11 cellular contexts compared by ENCODE assay signal in genomic region chr10:114507449-114507848, GRCh38.
DNase-seq lines count a peak whose midpoint lies in the region; ATAC-seq lines count a peak whose summit lies in the region.
"Had no signal": no experiment of that assay in that cellular context is flagged by ENCODE, and none has a peak within 500 bp of the region (broad histone marks: within the 10 kb centered on the region; RNA-seq: fewer than 3 reads in every experiment).

No MANE protein-coding gene starts in this region.

- peak overlapping the region in 1 of 2 experiments; percentile 67 for H3K18ac ChIP-seq in mesenchymal stem cell (ENCODE audit: low read depth in 1 of 2, low read length in 2 of 2)

- H3K4me2 ChIP-seq in mesenchymal stem cell (ENCODE audit: low read length, poor library complexity, severe bottlenecking) = no peak overlapping the region

- H3K9me3 ChIP-seq in muscle layer of duodenum (ENCODE audit: control insufficient read depth in 1 of 2, low read length in 2 of 2) = no peaks in the 10 kb centered on the region
- H3K9me3 ChIP-seq in mesenchymal stem cell (ENCODE audit: control insufficient read depth, low read length) = no peaks in the 10 kb centered on the region

- no peak overlapping the region for H3K9ac ChIP-seq in mesenchymal stem cell (ENCODE audit: low read length)

- H4K8ac ChIP-seq in mesenchymal stem cell (ENCODE audit: low read length) = no peak overlapping the region

- no peak for DNase-seq in activated naive CD4-positive, alpha-beta T cell (lab: John Stamatoyannopoulos, UW)
- DNase-seq in dermis blood vessel endothelial cell (peak; percentile 66), mesenchymal stem cell (no peak), SK-N-DZ (ENCODE audit: low spot score) (no peak), CD1c-positive myeloid dendritic cell (ENCODE audit: extremely low spot score) (no peak)
- DNase-seq in activated CD8-positive, alpha-beta memory T cell treated with anti-CD3 and anti-CD28 coated beads, Interleukin-2, amount 10 ng/mL, durations not matched to agents 7 days and 5 days = no peak
- DNase-seq: posterior cingulate gyrus had no signal

- peak overlapping the region; percentile 87 for H3K27ac Mint-ChIP-seq in activated naive CD4-positive, alpha-beta T cell treated with anti-CD3 and anti-CD28 coated beads, Interleukin-2, amount 50 U/mL, for 24 hours
- no peak overlapping the region for H3K27ac Mint-ChIP-seq in activated CD8-positive, alpha-beta memory T cell treated with anti-CD3 and anti-CD28 coated beads, Interleukin-2, amount 10 ng/mL, durations not matched to agents 7 days and 5 days
- H3K27ac Mint-ChIP-seq: stimulated activated naive CD8-positive, alpha-beta T cell treated with anti-CD3 and anti-CD28 coated beads, Interleukin-15, Interleukin-2, amounts not matched to agents 100 ng/mL and 50 ng/mL, for 24 hours; T-helper 1 cell treated with Interleukin-12 subunit alpha and Interleukin-12 subunit beta and Interleukin-4 antibody, amounts not matched to agents 30 μg/mL and 1 μg/mL, for 36 hours had no signal

- H3K36me3 Mint-ChIP-seq in activated naive CD4-positive, alpha-beta T cell treated with anti-CD3 and anti-CD28 coated beads, Interleukin-2, amount 50 U/mL, for 24 hours = peaks cover 24% of the 10 kb centered on the region
- H3K36me3 Mint-ChIP-seq in activated CD8-positive, alpha-beta memory T cell treated with anti-CD3 and anti-CD28 coated beads, Interleukin-2, amount 10 ng/mL, durations not matched to agents 7 days and 5 days = peaks cover 22% of the 10 kb centered on the region

- no peak overlapping the region for H3K4ac ChIP-seq in mesenchymal stem cell (ENCODE audit: low read depth in 1 of 2, low read length in 2 of 2)

- no peak overlapping the region for H4K91ac ChIP-seq in mesenchymal stem cell (ENCODE audit: low read length)

- ATAC-seq in activated CD8-positive, alpha-beta memory T cell treated with anti-CD3 and anti-CD28 coated beads, Interleukin-2, amount 10 ng/mL, durations not matched to agents 7 days and 5 days = no peak

- H2BK12ac ChIP-seq in mesenchymal stem cell (ENCODE audit: low read length in 2 of 2) = peak overlapping the region in 1 of 2 experiments; percentile 33

- H3K4me3 Mint-ChIP-seq in activated naive CD4-positive, alpha-beta T cell treated with anti-CD3 and anti-CD28 coated beads, Interleukin-2, amount 50 U/mL, for 24 hours = peak overlapping the region; percentile 34
- H3K4me3 Mint-ChIP-seq in activated CD8-positive, alpha-beta memory T cell treated with anti-CD3 and anti-CD28 coated beads, Interleukin-2, amount 10 ng/mL, durations not matched to agents 7 days and 5 days = no peak overlapping the region
- H3K4me3 Mint-ChIP-seq: stimulated activated naive CD8-positive, alpha-beta T cell treated with anti-CD3 and anti-CD28 coated beads, Interleukin-15, Interleukin-2, amounts not matched to agents 100 ng/mL and 50 ng/mL, for 24 hours; T-helper 1 cell treated with Interleukin-12 subunit alpha and Interleukin-12 subunit beta and Interleukin-4 antibody, amounts not matched to agents 30 μg/mL and 1 μg/mL, for 36 hours had no signal

- peak overlapping the region in 1 of 2 experiments; percentile 66 for H3K14ac ChIP-seq in mesenchymal stem cell (ENCODE audit: low read length in 2 of 2)

- H3K36me3 ChIP-seq in muscle layer of duodenum (ENCODE audit: control insufficient read depth in 1 of 2, insufficient read depth in 2 of 2, low read length in 2 of 2) (no peaks in the 10 kb centered on the region), mesenchymal stem cell (ENCODE audit: control insufficient read depth in 1 of 2, insufficient read depth in 2 of 2, low read depth in 1 of 2, low read length in 2 of 2) (peaks cover 0 to 3% of the 10 kb centered on the region in 2 experiments)

- peak overlapping the region; percentile 64 for H3K27ac ChIP-seq in muscle layer of duodenum (ENCODE audit: low read length)
- H3K27ac ChIP-seq in mesenchymal stem cell (ENCODE audit: low read length, poor library complexity, severe bottlenecking) = no peak overlapping the region

- H2BK120ac ChIP-seq in mesenchymal stem cell (ENCODE audit: low read depth, low read length) = no peak overlapping the region

- no peak overlapping the region for H2AFZ ChIP-seq in mesenchymal stem cell (ENCODE audit: low read depth, low read length)

- no peak overlapping the region for H3K4me3 ChIP-seq in muscle layer of duodenum (ENCODE audit: low read depth in 1 of 2, low read length in 2 of 2)
- no peak overlapping the region for H3K4me3 ChIP-seq in mesenchymal stem cell (ENCODE audit: insufficient read depth in 1 of 2, low read depth in 1 of 2, low read length in 2 of 2)

- H2AK5ac ChIP-seq in mesenchymal stem cell (ENCODE audit: low read length, severe bottlenecking) = no peak overlapping the region

- no peak overlapping the region for H2BK15ac ChIP-seq in mesenchymal stem cell (ENCODE audit: low read depth, poor library complexity, severe bottlenecking)

- no peaks in the 10 kb centered on the region for H3K9me3 Mint-ChIP-seq in activated naive CD4-positive, alpha-beta T cell treated with anti-CD3 and anti-CD28 coated beads, Interleukin-2, amount 50 U/mL, for 24 hours
- no peaks in the 10 kb centered on the region for H3K9me3 Mint-ChIP-seq in activated CD8-positive, alpha-beta memory T cell treated with anti-CD3 and anti-CD28 coated beads, Interleukin-2, amount 10 ng/mL, durations not matched to agents 7 days and 5 days (ENCODE audit: low read depth)
- H3K9me3 Mint-ChIP-seq: T-helper 1 cell treated with Interleukin-12 subunit alpha and Interleukin-12 subunit beta and Interleukin-4 antibody, amounts not matched to agents 30 μg/mL and 1 μg/mL, for 36 hours had no signal

- WGBS in mesenchymal stem cell = 84% methylated on average over 4 of the region's 4 CpGs

- no peaks in the 10 kb centered on the region for H3K27me3 Mint-ChIP-seq in activated naive CD4-positive, alpha-beta T cell treated with anti-CD3 and anti-CD28 coated beads, Interleukin-2, amount 50 U/mL, for 24 hours
- H3K27me3 Mint-ChIP-seq in activated CD8-positive, alpha-beta memory T cell treated with anti-CD3 and anti-CD28 coated beads, Interleukin-2, amount 10 ng/mL, durations not matched to agents 7 days and 5 days = no peaks in the 10 kb centered on the region
- H3K27me3 Mint-ChIP-seq: stimulated activated naive CD8-positive, alpha-beta T cell treated with anti-CD3 and anti-CD28 coated beads, Interleukin-15, Interleukin-2, amounts not matched to agents 100 ng/mL and 50 ng/mL, for 24 hours had no signal

- H3K4me1 ChIP-seq in muscle layer of duodenum (ENCODE audit: control insufficient read depth in 1 of 2, insufficient read depth in 2 of 2, low read length in 2 of 2) (peaks cover 17 to 23% of the 10 kb centered on the region in 2 donors), mesenchymal stem cell (ENCODE audit: control insufficient read depth, insufficient read depth, low read depth, low read length) (peaks cover 4% of the 10 kb centered on the region)

- H3K4me1 Mint-ChIP-seq in activated naive CD4-positive, alpha-beta T cell treated with anti-CD3 and anti-CD28 coated beads, Interleukin-2, amount 50 U/mL, for 24 hours = peaks cover 94% of the 10 kb centered on the region
- H3K4me1 Mint-ChIP-seq in activated CD8-positive, alpha-beta memory T cell treated with anti-CD3 and anti-CD28 coated beads, Interleukin-2, amount 10 ng/mL, durations not matched to agents 7 days and 5 days = peaks cover 30% of the 10 kb centered on the region

- H3K23ac ChIP-seq in mesenchymal stem cell (ENCODE audit: low read length in 2 of 2) = no peak overlapping the region

- peaks cover 6% of the 10 kb centered on the region for H3K79me1 ChIP-seq in mesenchymal stem cell (replicated peaks; ENCODE audit: low read length, poor library complexity, severe bottlenecking)

- CTCF ChIA-PET in activated CD8-positive, alpha-beta memory T cell treated with anti-CD3 and anti-CD28 coated beads, Interleukin-2, amount 10 ng/mL, durations not matched to agents 7 days and 5 days (lab: Charles Lee) = interaction anchor here (1.1 kb wide), 1 partner anchor 13 kb away, joined by 3 read pairs; no protein-coding TSS in a partner anchor

- no peaks in the 10 kb centered on the region for H3K27me3 ChIP-seq in muscle layer of duodenum (ENCODE audit: low read depth, low read length)
- no peaks in the 10 kb centered on the region for H3K27me3 ChIP-seq in mesenchymal stem cell (ENCODE audit: control insufficient read depth in 1 of 2, insufficient read depth in 1 of 2, low read length in 2 of 2)

- H2BK5ac ChIP-seq in mesenchymal stem cell (ENCODE audit: low read depth, low read length, poor library complexity, severe bottlenecking) = no peak overlapping the region
